ENCODE assay signal across 33 cellular contexts in genomic region chr3:139499536-139499935, GRCh38. TPM values are rescaled to one million over a fixed set of nuclear protein-coding genes. Genes with fewer than 3 reads are reported as not detected.
"Had no signal": no experiment of that assay in that cellular context is flagged by ENCODE, and none has a peak within 500 bp of the region (broad histone marks: within the 10 kb centered on the region; RNA-seq: fewer than 3 reads in every experiment).

No MANE protein-coding gene starts in this region.

- H3K4me1 ChIP-seq: stomach, suprapubic skin, testis, thyroid gland, tibial artery, tibial nerve, transverse colon, upper lobe of left lung, upper lobe of right lung, uterus, vagina had no signal

- H3K27me3 ChIP-seq: stomach, suprapubic skin, testis, thyroid gland, tibial artery, tibial nerve, transverse colon, upper lobe of left lung, upper lobe of right lung, uterus, vagina had no signal

- H3K4me3 ChIP-seq: stomach, suprapubic skin, testis, thoracic aorta, thyroid gland, tibial artery, tibial nerve, transverse colon, upper lobe of left lung, upper lobe of right lung, uterus, vagina had no signal

- ATAC-seq: stimulated activated effector memory CD8-positive, alpha-beta T cell treated with anti-CD3 and anti-CD28 coated beads, Interleukin-12 subunit alpha, Interleukin-12 subunit beta, amount 100 ng/mL, for 72 hours; stimulated activated memory B cell treated with anti-CD40 and anti-IgM and Interleukin-4, amounts not matched to agents 10 μg/mL and 1 μg/mL and 100 μg/mL, for 72 hours; stimulated activated naive B cell treated with anti-CD40 and anti-IgM and Interleukin-4, amounts not matched to agents 10 μg/mL and 1 μg/mL and 100 μg/mL, for 72 hours; stimulated activated naive CD8-positive, alpha-beta T cell treated with anti-CD3 and anti-CD28 coated beads, Interleukin-15, amount 100 ng/mL, for 72 hours; stimulated activated naive CD8-positive, alpha-beta T cell treated with anti-CD3 and anti-CD28 coated beads, Interleukin-15, Interleukin-2, amounts not matched to agents 100 U/mL and 50 U/mL, for 24 hours; upper lobe of right lung had no signal

- FAIRE-seq: urothelium cell line had no signal

- H3K36me3 ChIP-seq: thoracic aorta, thyroid gland, tibial artery, transverse colon, upper lobe of left lung, upper lobe of right lung, uterus, vagina had no signal

- H3K27me3 Mint-ChIP-seq: stimulated activated memory B cell treated with anti-CD40 and anti-IgM and Interleukin-4, amounts not matched to agents 10 μg/mL and 1 μg/mL and 100 μg/mL, for 72 hours; stimulated activated naive B cell treated with anti-CD40 and anti-IgM and Interleukin-4, amounts not matched to agents 10 μg/mL and 1 μg/mL and 100 μg/mL, for 72 hours; stimulated activated naive CD8-positive, alpha-beta T cell treated with anti-CD3 and anti-CD28 coated beads, Interleukin-15, Interleukin-2, amounts not matched to agents 100 ng/mL and 50 ng/mL, for 24 hours; type B pancreatic cell had no signal

- H3K27ac ChIP-seq: stomach, suprapubic skin, testis, thoracic aorta, thyroid gland, tibial artery, tibial nerve, transverse colon, upper lobe of left lung, upper lobe of right lung, uterus, vagina had no signal

- H3K4me3 Mint-ChIP-seq: stimulated activated effector memory CD8-positive, alpha-beta T cell treated with anti-CD3 and anti-CD28 coated beads, Interleukin-12 subunit alpha, Interleukin-12 subunit beta, amount 100 ng/mL, for 72 hours; stimulated activated memory B cell treated with anti-CD40 and anti-IgM and Interleukin-4, amounts not matched to agents 10 μg/mL and 1 μg/mL and 100 μg/mL, for 72 hours; stimulated activated naive B cell treated with anti-CD40 and anti-IgM and Interleukin-4, amounts not matched to agents 10 μg/mL and 1 μg/mL and 100 μg/mL, for 72 hours; stimulated activated naive CD8-positive, alpha-beta T cell treated with anti-CD3 and anti-CD28 coated beads, Interleukin-15, amount 100 ng/mL, for 72 hours; stimulated activated naive CD8-positive, alpha-beta T cell treated with anti-CD3 and anti-CD28 coated beads, Interleukin-15, Interleukin-2, amounts not matched to agents 100 ng/mL and 50 ng/mL, for 24 hours; type B pancreatic cell had no signal

- H3K27ac Mint-ChIP-seq: stimulated activated effector memory CD8-positive, alpha-beta T cell treated with anti-CD3 and anti-CD28 coated beads, Interleukin-12 subunit alpha, Interleukin-12 subunit beta, amount 100 ng/mL, for 72 hours; stimulated activated memory B cell treated with anti-CD40 and anti-IgM and Interleukin-4, amounts not matched to agents 10 μg/mL and 1 μg/mL and 100 μg/mL, for 72 hours; stimulated activated naive B cell treated with anti-CD40 and anti-IgM and Interleukin-4, amounts not matched to agents 10 μg/mL and 1 μg/mL and 100 μg/mL, for 72 hours; stimulated activated naive CD8-positive, alpha-beta T cell treated with anti-CD3 and anti-CD28 coated beads, Interleukin-15, amount 100 ng/mL, for 72 hours; stimulated activated naive CD8-positive, alpha-beta T cell treated with anti-CD3 and anti-CD28 coated beads, Interleukin-15, Interleukin-2, amounts not matched to agents 100 ng/mL and 50 ng/mL, for 24 hours; type B pancreatic cell had no signal

- DNase-seq: stimulated activated CD4-positive, alpha-beta T cell treated with anti-CD3 and anti-CD28 coated beads, Interleukin-2, amount 100 ng/mL, for 48 hours; stimulated activated CD4-positive, alpha-beta T cell treated with anti-CD3 and anti-CD28 coated beads, Interleukin-4, amount 100 ng/mL, for 1 hour; stimulated activated CD4-positive, alpha-beta T cell treated with anti-CD3 and anti-CD28 coated beads, Interleukin-4, amount 100 ng/mL, for 24 hours; stimulated activated CD4-positive, alpha-beta T cell treated with anti-CD3 and anti-CD28 coated beads, Interleukin-4, amount 100 ng/mL, for 4 hours; stimulated activated CD8-positive, alpha-beta memory T cell treated with anti-CD3 and anti-CD28 coated beads, Interleukin-4, amount 100 ng/mL, for 48 hours; stimulated activated naive B cell treated with anti-CD40 and anti-IgM and Interleukin-4, amounts not matched to agents 10 μg/mL and 1 μg/mL and 100 μg/mL, for 72 hours; stimulated activated naive CD4-positive, alpha-beta T cell; stimulated activated naive CD4-positive, alpha-beta T cell treated with Interleukin-2 at 50 U/mL for 16 hours; stimulated activated naive CD8-positive, alpha-beta T cell treated with anti-CD3 and anti-CD28 coated beads, Interleukin-15, amount 100 ng/mL, for 72 hours; stimulated activated naive CD8-positive, alpha-beta T cell treated with anti-CD3 and anti-CD28 coated beads, Interleukin-15, Interleukin-2, amounts not matched to agents 100 U/mL and 50 U/mL, for 24 hours; stomach; substantia nigra; testis; thyroid gland; tibial artery; transverse colon; trophoblast cell; upper lobe of left lung; upper lobe of right lung; uterus had no signal

- H3K4me1 Mint-ChIP-seq: stimulated activated effector memory CD8-positive, alpha-beta T cell treated with anti-CD3 and anti-CD28 coated beads, Interleukin-12 subunit alpha, Interleukin-12 subunit beta, amount 100 ng/mL, for 72 hours; stimulated activated naive B cell treated with anti-CD40 and anti-IgM and Interleukin-4, amounts not matched to agents 10 μg/mL and 1 μg/mL and 100 μg/mL, for 72 hours; stimulated activated naive CD8-positive, alpha-beta T cell treated with anti-CD3 and anti-CD28 coated beads, Interleukin-15, amount 100 ng/mL, for 72 hours had no signal

- H3K9me3 ChIP-seq: suprapubic skin, testis, thyroid gland, uterus, vagina had no signal

- H3K36me3 Mint-ChIP-seq: stimulated activated effector memory CD8-positive, alpha-beta T cell treated with anti-CD3 and anti-CD28 coated beads, Interleukin-12 subunit alpha, Interleukin-12 subunit beta, amount 100 ng/mL, for 72 hours had no signal

RNA-seq across cellular contexts. Expression of gene RBP2, which starts 23.2 kb away (rescaled TPM):
- total RNA-seq: subcutaneous adipose tissue, suprapubic skin, temporal lobe, testis, thoracic aorta, thyroid gland, tibial nerve, ureter, urinary bladder, uterus, vagina had no signal
- polyA plus RNA-seq: urinary bladder had no signal
